24 cellular contexts compared by ENCODE assay signal in the genomic region with DNA sequence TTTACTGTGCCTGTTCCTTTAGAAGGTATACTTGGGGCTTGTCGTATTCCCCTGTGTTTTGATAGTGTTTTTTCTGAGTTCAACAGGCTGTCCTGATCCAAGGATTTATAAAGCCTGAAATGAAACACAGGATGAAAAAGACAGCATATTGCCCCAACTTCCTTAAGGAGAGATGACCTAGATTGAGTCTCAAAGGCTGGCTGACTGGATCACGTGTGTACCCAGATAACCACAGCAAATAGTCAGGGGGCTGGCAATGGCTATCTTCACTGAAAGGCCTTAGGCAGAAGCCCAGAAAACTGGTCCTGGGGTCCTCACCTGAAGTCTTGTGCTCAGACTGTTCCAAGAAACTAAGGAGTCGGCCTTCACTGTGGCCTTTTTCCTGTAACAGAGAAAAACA. TPM values are rescaled to one million over a fixed set of nuclear protein-coding genes. Genes with fewer than 3 reads are reported as not detected.
"Had no signal": no experiment of that assay in that cellular context is flagged by ENCODE, and none has a peak within 500 bp of the region (broad histone marks: within the 10 kb centered on the region; RNA-seq: fewer than 3 reads in every experiment).

No MANE protein-coding gene starts in this region.

- ATAC-seq: HepG2 had no signal

- H3K9me3 ChIP-seq: MG63, SJSA1 had no signal

- DNase-seq: IMR-90, Karpas-422, KG1, MG63, NCI-H1092, NCI-H1105 treated with DMSO at 0.1 percent for 48 hours, NCI-H1417 treated with DMSO at 0.1 percent for 48 hours, NCI-H146, NCI-H1694 treated with DMSO at 0.1 percent for 48 hours, NCI-H1930, NCI-H2081, NCI-H2107, NCI-H2227 treated with DMSO at 0.1 percent for 48 hours, NCI-H524, NCI-H526 treated with DMSO at 0.1 percent for 48 hours, NCI-H774, Right ventricle myocardium superior, RPMI8226, SIG-M5 had no signal

- H3K4me1 ChIP-seq: SJSA1 had no signal

- H3K27me3 ChIP-seq: MG63, SJSA1 had no signal

- H3K27ac ChIP-seq: SJSA1, SK-N-MC had no signal

- H3K4me3 ChIP-seq: MG63, SJSA1, SK-N-MC had no signal

RNA-seq across cellular contexts. Expression of gene HK3, which starts 7.7 kb away (rescaled TPM):
- total RNA-seq: HepG2, HT1080, IMR-90, NCI-H460, SJSA1 had no signal
- polyA plus RNA-seq: HepG2, IMR-90 had no signal
